ENCODE assay signal across 8 cellular contexts in the genomic region with DNA sequence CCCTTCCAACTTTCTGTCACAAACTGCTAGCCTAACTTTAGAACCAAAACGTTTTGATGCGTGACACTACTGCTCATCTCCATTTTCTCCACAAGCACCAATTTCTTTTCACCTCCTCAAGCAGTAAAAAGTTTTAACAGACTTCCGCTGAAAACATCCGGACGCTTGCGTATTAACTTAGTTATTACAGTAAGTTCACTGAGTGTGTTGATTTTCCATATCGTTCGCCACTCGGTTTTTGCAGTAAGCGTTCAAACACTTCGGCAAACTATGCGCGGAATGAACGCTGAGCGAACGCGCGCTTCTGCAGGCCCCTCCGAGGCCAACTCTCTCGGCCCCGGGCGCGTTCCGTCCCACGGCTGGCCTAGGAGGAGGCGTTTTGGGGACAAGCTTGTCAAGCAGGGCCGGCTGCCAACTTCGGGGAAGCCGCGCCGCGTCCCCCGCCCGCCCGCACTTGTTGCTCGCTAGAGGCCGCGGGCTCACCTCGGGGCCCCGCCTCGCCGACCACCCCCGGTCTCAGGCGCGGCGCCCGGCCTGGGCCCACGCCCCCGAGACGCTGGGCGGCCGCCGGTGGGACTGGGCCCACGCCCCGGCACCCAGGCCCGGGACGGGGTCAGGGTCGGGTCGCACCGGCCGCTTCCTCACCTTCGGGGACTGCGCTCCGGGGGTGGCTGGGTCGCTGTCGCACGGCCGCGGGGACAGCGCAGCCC. TPM values are rescaled to one million over a fixed set of nuclear protein-coding genes. Genes with fewer than 3 reads are reported as not detected.
DNase-seq lines count a peak whose midpoint lies in the region; ATAC-seq and TF ChIP-seq lines count a peak whose summit lies in the region.

No MANE protein-coding gene starts in this region.

- H3K4me3 ChIP-seq in WERI-Rb-1 (ENCODE audit: low read depth, low read length), result peak overlapping the region; percentile 92
- H3K4me3 ChIP-seq in mammary epithelial cell (replicated peaks in 1 of 3; ENCODE audit: insufficient read depth in 1 of 3, low read depth in 2 of 3, low read length in 3 of 3), result peak overlapping the region; percentile 47 to 74 (median 67)
- peak overlapping the region; percentile 57 to 94 (median 76) for H3K4me3 ChIP-seq in skin epidermis

- H3K36me3 ChIP-seq in WERI-Rb-1 (peaks cover 19% of the 10 kb centered on the region), mammary epithelial cell (ENCODE audit: insufficient read depth, low read length) (no peaks in the 10 kb centered on the region)

- in situ Hi-C loops in mammary epithelial cell (cut with MboI; ENCODE audit: low sequenced_read_pairs in 2 of 2), result no loop called here

- DNase-seq in ELF-1 (ENCODE audit: low read depth, low spot score) (peak; percentile 58), WERI-Rb-1 (peak; percentile 38), mammary epithelial cell (peak; percentile 47), immature natural killer cell (peak; percentile 66 to 70 (median 67)), NCI-H128 (lab: John Stamatoyannopoulos, UW; ENCODE audit: unreplicated experiment) (no peak)

- H3K27ac Mint-ChIP-seq in immature natural killer cell, result peak overlapping the region; percentile 76 to 96 (median 92)

- H3K36me3 Mint-ChIP-seq in immature natural killer cell, result no peaks in the 10 kb centered on the region

- peaks cover 17% of the 10 kb centered on the region for H3K4me1 ChIP-seq in mammary epithelial cell (ENCODE audit: insufficient read depth, low read length)

- no peaks in the 10 kb centered on the region for H3K9me3 ChIP-seq in WERI-Rb-1 (ENCODE audit: severe bottlenecking)
- H3K9me3 ChIP-seq in mammary epithelial cell (replicated peaks; ENCODE audit: insufficient read depth, low read length), result no peaks in the 10 kb centered on the region

- no peaks in the 10 kb centered on the region for H3K9me3 Mint-ChIP-seq in immature natural killer cell

- intact Hi-C loops in mammary epithelial cell (cut with micrococcal nuclease), result loop anchor here (2.0 to 10.0 kb wide), 2 partner anchors 27 to 581 kb away; a partner anchor contains a TSS

- peak overlapping the region; percentile 80 for H2AFZ ChIP-seq in mammary epithelial cell (ENCODE audit: low read depth, low read length)

- peaks cover 25% of the 10 kb centered on the region for H3K79me2 ChIP-seq in mammary epithelial cell (ENCODE audit: insufficient read depth, low read length)

- no peak for TF ChIP-seq EP300 in Ishikawa (IDR thresholded peaks at IDR 0.05; ENCODE audit: borderline replicate concordance)

- peaks cover 19 to 28% of the 10 kb centered on the region in 2 donors for H3K4me1 Mint-ChIP-seq in immature natural killer cell

- peak; percentile 43 for ATAC-seq in GM21526 (IDR thresholded peaks at IDR 0.05; ENCODE audit: low FRiP score, unreplicated experiment)

- peak overlapping the region; percentile 47 for H3K27ac ChIP-seq in WERI-Rb-1
- peak overlapping the region; percentile 69 for H3K27ac ChIP-seq in mammary epithelial cell (ENCODE audit: insufficient read depth, low read depth, low read length)
- H3K27ac ChIP-seq in skin epidermis, result peak overlapping the region; percentile 52 to 96 (median 88)

- H3K4me2 ChIP-seq in mammary epithelial cell (ENCODE audit: insufficient read depth, low read depth, low read length), result peak overlapping the region; percentile 94

- TF ChIP-seq CTCF in WERI-Rb-1 (IDR thresholded peaks at IDR 0.05; ENCODE audit: low read depth, low read length) (no peak), mammary epithelial cell (conservative IDR thresholded peaks at IDR 0.05 in 1 of 2, IDR thresholded peaks at IDR 0.05 in 1 of 2; ENCODE audit: extremely low read depth in 1 of 2, insufficient read depth in 1 of 2, low read depth in 1 of 2, low read length in 2 of 2) (no peak)

- no peaks in the 10 kb centered on the region for H4K20me1 ChIP-seq in mammary epithelial cell (ENCODE audit: insufficient read depth, low read length)

- peak overlapping the region; percentile 89 to 94 (median 91) for H3K4me3 Mint-ChIP-seq in immature natural killer cell

- dilution Hi-C loops in mammary epithelial cell (cut with HindIII; ENCODE audit: low sequenced_read_pairs), result no loop called here

- peak overlapping the region; percentile 71 for H3K9ac ChIP-seq in mammary epithelial cell (ENCODE audit: insufficient read depth, low read length)

- TF ChIP-seq RAD21 in Ishikawa (IDR thresholded peaks at IDR 0.05; ENCODE audit: low read depth), result no peak

- H3K27me3 ChIP-seq in WERI-Rb-1 (ENCODE audit: insufficient read depth, low read depth, severe bottlenecking), result no peaks in the 10 kb centered on the region
- H3K27me3 ChIP-seq in mammary epithelial cell (ENCODE audit: insufficient read depth, low read length), result no peaks in the 10 kb centered on the region

- BruUV-seq in mammary epithelial cell (replicated peaks; lab: Mats Ljungman, UMichigan), result no TSS peak

- CTCF ChIA-PET in mammary epithelial cell (lab: Charles Lee; ENCODE audit: low non-redundant PET), result no interaction called here

- 0% methylated on average over 24 of the region's 70 CpGs for WGBS in mammary epithelial cell (ENCODE audit: low coverage, missing lambda C conversion rate)

- H3K27me3 Mint-ChIP-seq in immature natural killer cell (ENCODE audit: low read depth in 3 of 3), result peaks cover 0 to 9% (median 2%) of the 10 kb centered on the region in 3 donors

TF ChIP-seq in Ishikawa, 13 proteins besides CTCF, POLR2A, EP300 and RAD21:
- TF ChIP-seq NFIC (IDR thresholded peaks at IDR 0.05), result peak; percentile 58
- TF ChIP-seq TAF1 (IDR thresholded peaks at IDR 0.05; ENCODE audit: low read depth), result no peak
- no peak for TF ChIP-seq TCF12 (IDR thresholded peaks at IDR 0.05; ENCODE audit: low read depth)
- TF ChIP-seq, protein P1, sequence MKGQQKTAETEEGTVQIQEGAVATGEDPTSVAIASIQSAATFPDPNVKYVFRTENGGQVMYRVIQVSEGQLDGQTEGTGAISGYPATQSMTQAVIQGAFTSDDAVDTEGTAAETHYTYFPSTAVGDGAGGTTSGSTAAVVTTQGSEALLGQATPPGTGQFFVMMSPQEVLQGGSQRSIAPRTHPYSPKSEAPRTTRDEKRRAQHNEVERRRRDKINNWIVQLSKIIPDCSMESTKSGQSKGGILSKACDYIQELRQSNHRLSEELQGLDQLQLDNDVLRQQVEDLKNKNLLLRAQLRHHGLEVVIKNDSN (IDR thresholded peaks at IDR 0.05), result no peak
- peak; percentile 43 for TF ChIP-seq TEAD4 (IDR thresholded peaks at IDR 0.05)

RNA-seq across cellular contexts. Expression of a gene that starts 0.9 kb away (rescaled TPM):
- 10 to 100 TPM; 11.3 to 25.4 TPM for total RNA-seq in mammary epithelial cell
- polyA plus RNA-seq in mammary epithelial cell, result 13.5 TPM
- 6.7 TPM for polyA minus RNA-seq in mammary epithelial cell
- 10 to 100 TPM in 1 of 3 donors, 1 to 10 TPM in 2; 6.0 to 13.0 (median 7.9) TPM for polyA plus RNA-seq in immature natural killer cell

RNA-seq across cellular contexts. Expression of a gene that starts 21.4 kb away (rescaled TPM):
- total RNA-seq in mammary epithelial cell, result 10 to 100 TPM; 22.0 to 26.0 TPM
- polyA plus RNA-seq in mammary epithelial cell (8.4 TPM), immature natural killer cell (10 to 100 TPM in 1 of 3 donors, 1 to 10 TPM in 2; 2.2 to 10.1 (median 4.9) TPM)
- 2.6 TPM for polyA minus RNA-seq in mammary epithelial cell

RNA-seq across cellular contexts. Expression of a gene that starts 21.5 kb away (rescaled TPM):
- total RNA-seq in mammary epithelial cell, result 10 to 100 TPM; 21.7 to 50.2 TPM
- polyA plus RNA-seq in mammary epithelial cell (17.6 TPM), immature natural killer cell (1 to 10 TPM; 1.7 to 5.1 (median 4.0) TPM)
- polyA minus RNA-seq in mammary epithelial cell, result 40.8 TPM

RNA-seq across cellular contexts. Expression of a gene that starts 28.0 kb away (rescaled TPM):
- total RNA-seq in mammary epithelial cell, result under 1 TPM; 0.67 to 0.80 TPM
- polyA plus RNA-seq in mammary epithelial cell (0.17 TPM), immature natural killer cell (under 1 TPM; 0.21 to 0.68 (median 0.40) TPM)
- polyA minus RNA-seq in mammary epithelial cell, result not detected

RNA-seq across cellular contexts. Expression of a gene that starts 28.1 kb away (rescaled TPM):
- total RNA-seq in mammary epithelial cell, result 10 to 100 TPM; 19.2 to 32.4 TPM
- polyA plus RNA-seq in mammary epithelial cell (22.4 TPM), immature natural killer cell (10 to 100 TPM in 1 of 3 donors, 1 to 10 TPM in 2; 4.2 to 11.6 (median 10.0) TPM)
- 1.7 TPM for polyA minus RNA-seq in mammary epithelial cell
